ENCODE assay signal across 8 cellular contexts in the genomic region with DNA sequence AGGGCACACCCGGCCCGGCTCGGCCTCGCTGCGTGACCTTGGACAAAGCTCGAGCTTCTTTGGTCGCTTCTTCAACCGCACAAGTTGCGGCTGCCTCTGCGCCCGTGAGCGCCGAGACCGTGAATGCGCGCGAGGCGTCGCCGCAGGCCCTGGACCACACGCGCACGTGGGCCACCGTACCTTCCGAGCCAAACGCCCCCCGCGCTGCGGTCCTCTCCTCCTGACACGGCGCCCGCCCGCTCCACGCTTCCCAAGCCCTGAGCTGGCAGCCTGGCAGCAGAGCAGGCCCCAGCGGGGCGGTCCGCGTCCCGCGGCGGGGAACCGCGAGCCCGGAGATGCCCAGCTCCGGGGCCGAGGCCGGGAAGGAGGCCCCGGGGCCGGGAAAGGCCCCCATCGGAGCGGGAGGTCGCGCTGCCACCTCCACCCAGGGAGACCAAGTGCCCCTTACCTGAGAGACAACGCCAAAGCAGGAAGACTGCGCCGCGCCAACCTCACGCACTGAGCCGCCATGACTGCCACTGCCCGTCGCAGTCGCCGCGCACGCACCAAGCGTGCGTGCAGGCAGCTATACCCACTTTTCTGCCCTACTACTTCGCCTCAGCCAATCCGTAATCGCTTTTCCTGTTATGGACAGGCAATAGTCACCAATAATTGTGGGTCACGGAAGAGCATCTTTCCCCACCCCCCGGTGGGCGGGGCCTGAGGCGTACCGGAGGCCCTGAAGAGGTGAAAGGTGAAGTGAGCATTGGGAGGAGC. TPM values are rescaled to one million over a fixed set of nuclear protein-coding genes. Genes with fewer than 3 reads are reported as not detected.
A peak's percentile ranks its signal among the peaks of the same experiment; 100 is the strongest.
DNase-seq lines count a peak whose midpoint lies in the region; ATAC-seq and TF ChIP-seq lines count a peak whose summit lies in the region.

Gene GRPEL1 (minus strand): TSS at position 542 of the 756 bp plus-strand sequence. CDS start 32 bp downstream, at position 510.

- ATAC-seq in GM19324 (IDR thresholded peaks at IDR 0.05; ENCODE audit: low FRiP score, unreplicated experiment) (peak; percentile 96), HG03460 (IDR thresholded peaks at IDR 0.05; ENCODE audit: unreplicated experiment) (peak; percentile 89), left lung (peak; percentile 97)
- ATAC-seq in activated CD4-positive, alpha-beta T cell treated with anti-CD3 and anti-CD28 coated beads for 36 hours: peak; percentile 94

- CTCF ChIA-PET in activated CD4-positive, alpha-beta T cell treated with anti-CD3 and anti-CD28 coated beads for 36 hours (lab: Charles Lee): interaction anchor here (0.6 to 10.3 kb wide), 14 partner anchors 9 to 426 kb away, joined by 3 to 126 read pairs (median 4); partner anchors contain the start of genes TADA2B and TBC1D14

- intact Hi-C loops in CD14-positive monocyte (cut with micrococcal nuclease) (loop anchor here (1.0 to 10.0 kb wide), 4 partner anchors 25 to 283 kb away; partner anchors contain the start of gene KIAA0232 (in 1 of the 2)), left lung (cut with DNase I) (no loop called here)
- intact Hi-C loops in activated CD4-positive, alpha-beta T cell treated with anti-CD3 and anti-CD28 coated beads for 36 hours (cut with DNase I, micrococcal nuclease): loop anchor here (1.0 to 5.0 kb wide), 13 partner anchors 23 to 1375 kb away; partner anchors contain the start of genes MRFAP1 (in 2 of the 2), TBC1D14 (in 2 of the 2), ACOX3 (in 1 of the 2) and BLOC1S4 (in 1 of the 2)

- peaks cover 12 to 44% of the 10 kb centered on the region in 2 donors for H3K4me1 ChIP-seq in left lung

- DNase-seq in CD14-positive monocyte (ENCODE audit: low spot score) (peak; percentile 100), NCI-H524 treated with DMSO at 0.1 percent for 48 hours (lab: John Stamatoyannopoulos, UW) (peak; percentile 90), dermis microvascular lymphatic vessel endothelial cell (ENCODE audit: low read depth in 2 of 2) (peak; percentile 98 to 100), left lung (peak; percentile 92 to 99)
- peak; percentile 100 for DNase-seq in activated CD4-positive, alpha-beta T cell treated with anti-CD3 and anti-CD28 coated beads for 36 hours
- peak; percentile 100 for DNase-seq in stimulated activated CD4-positive, alpha-beta T cell treated with anti-CD3 and anti-CD28 coated beads, Interleukin-2, amount 100 ng/mL, for 48 hours

- H3K9me3 ChIP-seq in left lung: no peaks in the 10 kb centered on the region

- peaks cover 39% of the 10 kb centered on the region for H3K4me1 Mint-ChIP-seq in CD14-positive monocyte
- H3K4me1 Mint-ChIP-seq in activated CD4-positive, alpha-beta T cell treated with anti-CD3 and anti-CD28 coated beads for 36 hours: peaks cover 43% of the 10 kb centered on the region

- peaks cover 22 to 28% of the 10 kb centered on the region in 2 donors for H3K36me3 Mint-ChIP-seq in CD14-positive monocyte
- peaks cover 38% of the 10 kb centered on the region for H3K36me3 Mint-ChIP-seq in activated CD4-positive, alpha-beta T cell treated with anti-CD3 and anti-CD28 coated beads for 36 hours (ENCODE audit: low read depth)

- H3K27ac ChIP-seq in left lung: peak within 1 kb of the TSS; percentile 87 to 96

- POLR2A ChIA-PET in activated CD4-positive, alpha-beta T cell treated with anti-CD3 and anti-CD28 coated beads for 36 hours (lab: Charles Lee): interaction anchor here (0.6 to 1.7 kb wide), 11 partner anchors 9 to 871 kb away, joined by 3 to 16 read pairs (median 7); partner anchors contain the start of genes TADA2B and TBC1D14

- H3K27me3 Mint-ChIP-seq in CD14-positive monocyte (ENCODE audit: low read depth in 3 of 3): peaks cover 12 to 25% (median 20%) of the 10 kb centered on the region in 3 donors
- peaks cover 2% of the 10 kb centered on the region for H3K27me3 Mint-ChIP-seq in activated CD4-positive, alpha-beta T cell treated with anti-CD3 and anti-CD28 coated beads for 36 hours

- peaks cover 0 to 22% of the 10 kb centered on the region in 2 donors for H3K36me3 ChIP-seq in left lung

- H3K4me3 Mint-ChIP-seq in CD14-positive monocyte: peak within 1 kb of the TSS; percentile 91 to 98
- H3K4me3 Mint-ChIP-seq in activated CD4-positive, alpha-beta T cell treated with anti-CD3 and anti-CD28 coated beads for 36 hours: peak within 1 kb of the TSS; percentile 94

- no peaks in the 10 kb centered on the region for H3K27me3 ChIP-seq in left lung

- H3K27ac Mint-ChIP-seq in CD14-positive monocyte: peak within 1 kb of the TSS; percentile 90 to 98 (median 96)
- H3K27ac Mint-ChIP-seq in activated CD4-positive, alpha-beta T cell treated with anti-CD3 and anti-CD28 coated beads for 36 hours: peak within 1 kb of the TSS; percentile 94

- H3K9me3 Mint-ChIP-seq in CD14-positive monocyte: no peaks in the 10 kb centered on the region
- no peaks in the 10 kb centered on the region for H3K9me3 Mint-ChIP-seq in activated CD4-positive, alpha-beta T cell treated with anti-CD3 and anti-CD28 coated beads for 36 hours (ENCODE audit: low read depth)

- TF ChIP-seq CTCF in CD14-positive monocyte (IDR thresholded peaks at IDR 0.05): no peak
- no peak for TF ChIP-seq CTCF in left lung (IDR thresholded peaks at IDR 0.05)

- peak within 1 kb of the TSS; percentile 97 to 99 for H3K4me3 ChIP-seq in left lung

RNA-seq across cellular contexts. Expression of gene GRPEL1, which starts in this region (rescaled TPM):
- 10 to 100 TPM; 45.4 to 49.6 TPM for polyA plus RNA-seq in CD14-positive monocyte
- 10 to 100 TPM; 81.0 to 93.0 TPM for total RNA-seq in activated CD4-positive, alpha-beta T cell treated with anti-CD3 and anti-CD28 coated beads for 36 hours
- total RNA-seq in dermis microvascular lymphatic vessel endothelial cell: 18.7 and 18.8 TPM in 2 replicates
- total RNA-seq in left lung: 10 to 100 TPM; 20.1 to 33.9 TPM

Comparison
In these comparisons a context has a peak if more than half of its experiments do, and no peak if none do; other contexts are left out.
1. Peak in every context shown above with its lines: DNase-seq, ATAC-seq, H3K4me3 ChIP-seq and H3K27ac ChIP-seq.
2. intact Hi-C loops: an anchor here in CD14-positive monocyte (1.0 to 10.0 kb wide) and activated CD4-positive, alpha-beta T cell treated with anti-CD3 and anti-CD28 coated beads for 36 hours (1.0 to 5.0 kb wide); none called in left lung.